ENCODE assay signal across 9 cellular contexts in the genomic region with DNA sequence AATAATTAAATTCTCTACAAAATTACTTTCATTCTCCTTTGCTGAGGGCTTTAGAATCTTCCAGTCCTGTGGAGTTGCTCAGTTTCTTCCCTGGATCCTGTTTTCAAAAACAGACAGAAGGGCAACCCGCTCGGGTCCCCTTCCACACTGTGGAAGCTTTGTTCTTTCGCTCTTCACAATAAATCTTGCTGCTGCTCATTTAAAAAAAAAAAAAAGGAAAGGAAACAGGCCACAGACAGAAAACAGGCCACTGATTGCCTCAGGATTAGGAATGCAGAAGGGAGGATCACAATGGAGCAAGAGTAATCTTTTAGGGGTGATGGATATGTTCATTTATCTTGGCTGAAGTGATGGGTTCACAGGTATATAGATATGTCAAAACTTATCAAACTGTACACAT. TPM values are rescaled to one million over a fixed set of nuclear protein-coding genes. Genes with fewer than 3 reads are reported as not detected.
A peak's percentile ranks its signal among the peaks of the same experiment; 100 is the strongest.
DNase-seq lines count a peak whose midpoint lies in the region; ATAC-seq and TF ChIP-seq lines count a peak whose summit lies in the region.
"Had no signal": no experiment of that assay in that cellular context is flagged by ENCODE, and none has a peak within 500 bp of the region (broad histone marks: within the 10 kb centered on the region; RNA-seq: fewer than 3 reads in every experiment).

No MANE protein-coding gene starts in this region.

- CTCF ChIA-PET in activated CD8-positive, alpha-beta memory T cell treated with anti-CD3 and anti-CD28 coated beads, Interleukin-2, amount 10 ng/mL, durations not matched to agents 7 days and 5 days (lab: Charles Lee), result interaction anchor here (1.1 to 1.7 kb wide), 2 partner anchors 8 to 97 kb away, joined by 3 to 5 read pairs; no protein-coding TSS in a partner anchor

- H3K4me1 Mint-ChIP-seq in memory B cell, result peaks cover 32% of the 10 kb centered on the region
- peaks cover 48% of the 10 kb centered on the region for H3K4me1 Mint-ChIP-seq in activated CD8-positive, alpha-beta memory T cell treated with anti-CD3 and anti-CD28 coated beads, Interleukin-2, amount 10 ng/mL, durations not matched to agents 7 days and 5 days

- H3K36me3 Mint-ChIP-seq in memory B cell, result peaks cover 6% of the 10 kb centered on the region
- H3K36me3 Mint-ChIP-seq in activated CD8-positive, alpha-beta memory T cell treated with anti-CD3 and anti-CD28 coated beads, Interleukin-2, amount 10 ng/mL, durations not matched to agents 7 days and 5 days, result peaks cover 9% of the 10 kb centered on the region

- H3K27ac Mint-ChIP-seq in memory B cell, result peak overlapping the region; percentile 91
- no peak overlapping the region for H3K27ac Mint-ChIP-seq in activated CD8-positive, alpha-beta memory T cell treated with anti-CD3 and anti-CD28 coated beads, Interleukin-2, amount 10 ng/mL, durations not matched to agents 7 days and 5 days

- peaks cover 57% of the 10 kb centered on the region for H3K4me1 ChIP-seq in Karpas-422 (ENCODE audit: low read length)
- H3K4me1 ChIP-seq in colonic mucosa, result peaks cover 4% of the 10 kb centered on the region

- peak overlapping the region; percentile 97 for H3K4me2 ChIP-seq in Karpas-422 (ENCODE audit: low read depth, low read length, poor library complexity, severe bottlenecking)

- H3K27me3 Mint-ChIP-seq in memory B cell, result no peaks in the 10 kb centered on the region
- no peaks in the 10 kb centered on the region for H3K27me3 Mint-ChIP-seq in activated CD8-positive, alpha-beta memory T cell treated with anti-CD3 and anti-CD28 coated beads, Interleukin-2, amount 10 ng/mL, durations not matched to agents 7 days and 5 days

- H3K36me3 ChIP-seq in Karpas-422 (ENCODE audit: insufficient read depth, low read length) (peaks cover 4% of the 10 kb centered on the region; the same call in 1 of the 2 replicates), colonic mucosa (no peaks in the 10 kb centered on the region)

- peak overlapping the region; percentile 83 for H2AFZ ChIP-seq in Karpas-422 (ENCODE audit: low read length)

- H3K27me3 ChIP-seq in Karpas-422 (ENCODE audit: low read length), result no peaks in the 10 kb centered on the region
- H3K27me3 ChIP-seq in colonic mucosa, result no peaks in the 10 kb centered on the region

- no peaks in the 10 kb centered on the region for H3K9me2 ChIP-seq in Karpas-422 (replicated peaks; ENCODE audit: insufficient read depth, low read length)

- no peaks in the 10 kb centered on the region for H4K20me1 ChIP-seq in Karpas-422 (ENCODE audit: insufficient read depth, low read depth, low read length)

- H3K9me3 ChIP-seq in Karpas-422 (ENCODE audit: low read length), result no peaks in the 10 kb centered on the region
- no peaks in the 10 kb centered on the region for H3K9me3 ChIP-seq in colonic mucosa

- H3K4me3 Mint-ChIP-seq in memory B cell, result peak overlapping the region; percentile 73
- H3K4me3 Mint-ChIP-seq in activated CD8-positive, alpha-beta memory T cell treated with anti-CD3 and anti-CD28 coated beads, Interleukin-2, amount 10 ng/mL, durations not matched to agents 7 days and 5 days, result no peak overlapping the region

- H3K27ac ChIP-seq in Karpas-422 (ENCODE audit: low read length), result peak overlapping the region; percentile 99
- peak overlapping the region; percentile 92 for H3K27ac ChIP-seq in colonic mucosa
- H3K27ac ChIP-seq in substantia nigra (ENCODE audit: low read depth, low read length, poor library complexity, severe bottlenecking), result peak overlapping the region; percentile 96

- DNase-seq in Karpas-422 (no peak), colonic mucosa (no peak), memory B cell (ENCODE audit: low spot score in 2 of 2) (no peak), substantia nigra (lab: John Stamatoyannopoulos, UW) (peak in 2 of 49 donors; percentile 5 to 16), ecto neural progenitor cell (ENCODE audit: low spot score) (no peak), GOT3 (lab: John Stamatoyannopoulos, UW) (no peak)
- no peak for DNase-seq in activated CD8-positive, alpha-beta memory T cell treated with anti-CD3 and anti-CD28 coated beads, Interleukin-2, amount 10 ng/mL, durations not matched to agents 7 days and 5 days
- DNase-seq: NK-92 treated with Interleukin-12 subunit alpha and Interleukin-12 subunit beta, amount 100 ng/mL, for 24 hours had no signal

- no peaks in the 10 kb centered on the region for H3K9me3 Mint-ChIP-seq in memory B cell
- H3K9me3 Mint-ChIP-seq in activated CD8-positive, alpha-beta memory T cell treated with anti-CD3 and anti-CD28 coated beads, Interleukin-2, amount 10 ng/mL, durations not matched to agents 7 days and 5 days (ENCODE audit: low read depth), result no peaks in the 10 kb centered on the region

- H3K79me2 ChIP-seq in Karpas-422 (ENCODE audit: low read length), result peaks cover 33% of the 10 kb centered on the region

- intact Hi-C loops in colonic mucosa (cut with DNase I), result loop anchor here (5.0 kb wide), 1 partner anchor 64 kb away; no protein-coding TSS in a partner anchor

- ATAC-seq in memory B cell (ENCODE audit: low read depth) (no peak), GM21529 (IDR thresholded peaks at IDR 0.05; ENCODE audit: unreplicated experiment) (no peak)
- no peak for ATAC-seq in activated CD8-positive, alpha-beta memory T cell treated with anti-CD3 and anti-CD28 coated beads, Interleukin-2, amount 10 ng/mL, durations not matched to agents 7 days and 5 days

- no peak for TF ChIP-seq CTCF in colonic mucosa (IDR thresholded peaks at IDR 0.05)

- H3K4me3 ChIP-seq in Karpas-422 (ENCODE audit: low read length), result peak overlapping the region; percentile 52; the same call in 1 of the 2 replicates
- H3K4me3 ChIP-seq in colonic mucosa, result no peak overlapping the region

- H3K9ac ChIP-seq in Karpas-422 (ENCODE audit: low read length) (peak overlapping the region; percentile 54), colonic mucosa (ENCODE audit: low read depth in 2 of 2, low read length in 2 of 2) (no peak overlapping the region)

RNA-seq across cellular contexts. Expression of a gene that starts 29.5 kb away (rescaled TPM):
- not detected in 2 replicates for total RNA-seq in Karpas-422 (2014; rRNA removed; shearing (Covaris generic); ENCODE audit: low replicate concordance)
- total RNA-seq in colonic mucosa, result not detected
- total RNA-seq in activated CD8-positive, alpha-beta memory T cell treated with anti-CD3 and anti-CD28 coated beads, Interleukin-2, amount 10 ng/mL, durations not matched to agents 7 days and 5 days, result not detected
